13 cellular contexts compared by ENCODE assay signal in genomic region chr11:63944987-63945386, GRCh38. TPM values are rescaled to one million over a fixed set of nuclear protein-coding genes. Genes with fewer than 3 reads are reported as not detected.
DNase-seq lines count a peak whose midpoint lies in the region; ATAC-seq, FAIRE-seq and TF ChIP-seq lines count a peak whose summit lies in the region.
"Had no signal": no experiment of that assay in that cellular context is flagged by ENCODE, and none has a peak within 500 bp of the region (broad histone marks: within the 10 kb centered on the region; RNA-seq: fewer than 3 reads in every experiment).

No MANE protein-coding gene starts in this region.

- FAIRE-seq in astrocyte (lab: Jason Lieb, UNC), result no peak

- H3K79me2 ChIP-seq in astrocyte (ENCODE audit: insufficient read depth, low read length), result peaks cover 48% of the 10 kb centered on the region

- peak overlapping the region in 10 of 11 experiments; percentile 40 to 58 (median 48); a peak in 18 of 22 replicates for H3K4me2 ChIP-seq in BLaER1 treated with 17β-estradiol and CSF1 and Interleukin-3, amounts not matched to agents 10 nM and 100 nM
- H3K4me2 ChIP-seq in astrocyte (ENCODE audit: low read length), result no peak overlapping the region

- TF ChIP-seq POLR2A in sigmoid colon (IDR thresholded peaks at IDR 0.05), result no peak

- 33% methylated on average over 8 of the region's 8 CpGs for WGBS in right cardiac atrium
- WGBS in sigmoid colon, 2 donors, result 47 to 69% methylated on average over 8 of the region's 8 CpGs

- peaks cover 23 to 78% (median 47%) of the 10 kb centered on the region in 11 experiments for H3K36me3 ChIP-seq in BLaER1 treated with 17β-estradiol and CSF1 and Interleukin-3, amounts not matched to agents 10 nM and 100 nM
- H3K36me3 ChIP-seq in astrocyte (ENCODE audit: insufficient read depth, low read length) (peaks cover 2% of the 10 kb centered on the region), sigmoid colon (peaks cover 0 to 27% (median 6%) of the 10 kb centered on the region in 4 donors)

- H3K27ac ChIP-seq in BLaER1 treated with 17β-estradiol and CSF1 and Interleukin-3, amounts not matched to agents 10 nM and 100 nM, result peak overlapping the region in 3 of 11 experiments; percentile 10 to 35 (median 17); a peak in 1 of 22 replicates
- no peak overlapping the region for H3K27ac ChIP-seq in astrocyte (ENCODE audit: low read depth, low read length)
- peak overlapping the region; percentile 59 for H3K27ac ChIP-seq in right cardiac atrium (ENCODE audit: low read length)
- peak overlapping the region; percentile 74 to 81 (median 78) for H3K27ac ChIP-seq in sigmoid colon

- intact Hi-C loops in right cardiac atrium (cut with DNase I), result loop anchor here in 3 of 4 donors (2.0 to 10.0 kb wide), 3 partner anchors 108 to 180 kb away; partner anchors contain the start of gene ZFTA (in 2 of the 3)
- intact Hi-C loops in sigmoid colon (cut with DNase I), result loop anchor here (1.0 to 5.0 kb wide), 3 partner anchors 38 to 272 kb away; no protein-coding TSS in a partner anchor

- no peaks in the 10 kb centered on the region for H3K27me3 ChIP-seq in BLaER1 treated with 17β-estradiol and CSF1 and Interleukin-3, amounts not matched to agents 10 nM and 100 nM
- H3K27me3 ChIP-seq in astrocyte (ENCODE audit: insufficient read depth, low read length), result no peaks in the 10 kb centered on the region
- no peaks in the 10 kb centered on the region for H3K27me3 ChIP-seq in right cardiac atrium (ENCODE audit: control insufficient read depth, insufficient read depth)
- H3K27me3 ChIP-seq in sigmoid colon, result no peaks in the 10 kb centered on the region

- no peak overlapping the region for H2AFZ ChIP-seq in astrocyte (ENCODE audit: low read depth, low read length)

- no peak for TF ChIP-seq EP300 in sigmoid colon (IDR thresholded peaks at IDR 0.05)

- peaks cover 24 to 55% (median 42%) of the 10 kb centered on the region in 11 experiments; a peak in 19 of 22 replicates for H4K20me1 ChIP-seq in BLaER1 treated with 17β-estradiol and CSF1 and Interleukin-3, amounts not matched to agents 10 nM and 100 nM
- H4K20me1 ChIP-seq in astrocyte (ENCODE audit: insufficient read depth, low read length), result peaks cover 36% of the 10 kb centered on the region

- no peaks in the 10 kb centered on the region for H3K27me3 Mint-ChIP-seq in astrocyte (ENCODE audit: low read depth, unreplicated experiment)
- H3K27me3 Mint-ChIP-seq: activated CD4-positive, alpha-beta T cell treated with anti-CD3 and anti-CD28 coated beads, Interleukin-2, amount 10 ng/mL, durations not matched to agents 7 days and 5 days; activated naive CD8-positive, alpha-beta T cell treated with anti-CD3 and anti-CD28 coated beads, Interleukin-2, amount 50 U/mL, for 24 hours had no signal

- no peak for TF ChIP-seq CTCF in astrocyte (IDR thresholded peaks at IDR 0.05; ENCODE audit: insufficient read depth, low read depth, low read length)
- TF ChIP-seq CTCF in sigmoid colon (IDR thresholded peaks at IDR 0.05), result no peak

- peak overlapping the region in 9 of 11 experiments; percentile 10 to 59 (median 36); a peak in 17 of 22 replicates for H3K9ac ChIP-seq in BLaER1 treated with 17β-estradiol and CSF1 and Interleukin-3, amounts not matched to agents 10 nM and 100 nM
- H3K9ac ChIP-seq in astrocyte (ENCODE audit: low read length), result peak overlapping the region; percentile 27

- H3K4me1 ChIP-seq in BLaER1 treated with 17β-estradiol and CSF1 and Interleukin-3, amounts not matched to agents 10 nM and 100 nM, result peaks cover 44 to 58% (median 53%) of the 10 kb centered on the region in 10 experiments
- no peaks in the 10 kb centered on the region for H3K4me1 ChIP-seq in astrocyte (ENCODE audit: insufficient read depth, low read length)
- no peaks in the 10 kb centered on the region for H3K4me1 ChIP-seq in right cardiac atrium (ENCODE audit: control insufficient read depth, insufficient read depth, low read length)
- peaks cover 0 to 26% (median 20%) of the 10 kb centered on the region in 4 donors for H3K4me1 ChIP-seq in sigmoid colon

- no peak overlapping the region for H3K27ac Mint-ChIP-seq in astrocyte (ENCODE audit: unreplicated experiment)
- H3K27ac Mint-ChIP-seq: activated CD4-positive, alpha-beta T cell treated with anti-CD3 and anti-CD28 coated beads, Interleukin-2, amount 10 ng/mL, durations not matched to agents 7 days and 5 days; activated naive CD8-positive, alpha-beta T cell treated with anti-CD3 and anti-CD28 coated beads, Interleukin-2, amount 50 U/mL, for 24 hours; CD8-positive, alpha-beta T cell had no signal

- H3K4me3 ChIP-seq in BLaER1 treated with 17β-estradiol and CSF1 and Interleukin-3, amounts not matched to agents 10 nM and 100 nM, result no peak overlapping the region
- H3K4me3 ChIP-seq in astrocyte (ENCODE audit: insufficient read depth, low read depth, low read length) (no peak overlapping the region), right cardiac atrium (ENCODE audit: low read length) (no peak overlapping the region), sigmoid colon (no peak overlapping the region)

- no peaks in the 10 kb centered on the region for H3K9me3 Mint-ChIP-seq in astrocyte (ENCODE audit: unreplicated experiment)
- H3K9me3 Mint-ChIP-seq: activated CD4-positive, alpha-beta T cell treated with anti-CD3 and anti-CD28 coated beads, Interleukin-2, amount 10 ng/mL, durations not matched to agents 7 days and 5 days; activated naive CD8-positive, alpha-beta T cell treated with anti-CD3 and anti-CD28 coated beads, Interleukin-2, amount 50 U/mL, for 24 hours; CD8-positive, alpha-beta T cell had no signal

- H3K4me1 Mint-ChIP-seq in astrocyte (ENCODE audit: low read depth, unreplicated experiment), result no peaks in the 10 kb centered on the region

- no peak for DNase-seq in astrocyte (ENCODE audit: low read depth)
- peak; percentile 46 to 76 (median 69) for DNase-seq in right cardiac atrium
- peak; percentile 74 for DNase-seq in sigmoid colon
- DNase-seq in NCI-H1694 (lab: John Stamatoyannopoulos, UW), result no peak
- no peak for DNase-seq in activated T-cell treated with anti-CD3 and anti-CD28 coated beads, Interleukin-2, amount 50 U/mL, for 1 hour
- DNase-seq in HCEC 1CT, result no peak
- no peak for DNase-seq in Ammon's horn (ENCODE audit: low spot score)
- DNase-seq: activated CD4-positive, alpha-beta T cell treated with anti-CD3 and anti-CD28 coated beads, Interleukin-2, amount 10 ng/mL, durations not matched to agents 7 days and 5 days; activated naive CD8-positive, alpha-beta T cell treated with anti-CD3 and anti-CD28 coated beads, Interleukin-2, amount 50 U/mL, for 24 hours; CD8-positive, alpha-beta T cell; NCI-H2171 treated with DMSO at 0.1 percent for 48 hours had no signal

- ATAC-seq in right cardiac atrium, result peak; percentile 70
- ATAC-seq: activated naive CD8-positive, alpha-beta T cell treated with anti-CD3 and anti-CD28 coated beads, Interleukin-2, amount 50 U/mL, for 24 hours had no signal

- peaks cover 2% of the 10 kb centered on the region for H3K36me3 Mint-ChIP-seq in astrocyte (ENCODE audit: low read depth, unreplicated experiment)

- no peaks in the 10 kb centered on the region for H3K9me3 ChIP-seq in BLaER1 treated with 17β-estradiol and CSF1 and Interleukin-3, amounts not matched to agents 10 nM and 100 nM (replicated peaks in 1 of 11)
- H3K9me3 ChIP-seq in astrocyte (ENCODE audit: insufficient read depth, low read depth, low read length), result no peaks in the 10 kb centered on the region
- no peaks in the 10 kb centered on the region for H3K9me3 ChIP-seq in right cardiac atrium (ENCODE audit: control insufficient read depth, low read length)
- no peaks in the 10 kb centered on the region for H3K9me3 ChIP-seq in sigmoid colon

- no peak overlapping the region for H3K4me3 Mint-ChIP-seq in astrocyte (ENCODE audit: unreplicated experiment)
- H3K4me3 Mint-ChIP-seq: activated CD4-positive, alpha-beta T cell treated with anti-CD3 and anti-CD28 coated beads, Interleukin-2, amount 10 ng/mL, durations not matched to agents 7 days and 5 days; activated naive CD8-positive, alpha-beta T cell treated with anti-CD3 and anti-CD28 coated beads, Interleukin-2, amount 50 U/mL, for 24 hours; CD8-positive, alpha-beta T cell had no signal

RNA-seq across cellular contexts. Expression of gene NAA40, which starts 6.2 kb away (rescaled TPM):
- total RNA-seq in astrocyte, result 21.2 and 23.2 TPM in 2 replicates
- 10 to 100 TPM; 27.4 to 47.6 (median 29.2) TPM for total RNA-seq in right cardiac atrium
- polyA plus RNA-seq in right cardiac atrium, result 20.1 TPM
- total RNA-seq in sigmoid colon, result 10 to 100 TPM in 1 of 4 donors, 1 to 10 TPM in 3; 5.4 to 18.0 (median 6.8) TPM
- 10 to 100 TPM in 2 of 3 donors, 1 to 10 TPM in 1; 7.2 to 22.9 (median 11.1) TPM for polyA plus RNA-seq in sigmoid colon

RNA-seq across cellular contexts. Expression of gene RCOR2, which starts 28.0 kb away (rescaled TPM):
- total RNA-seq in astrocyte (18.8 and 20.3 TPM in 2 replicates), right cardiac atrium (10 to 100 TPM in 1 of 4 donors, 1 to 10 TPM in 3; 1.6 to 10.1 (median 8.7) TPM), sigmoid colon (under 1 TPM; 0.49 to 0.83 (median 0.70) TPM)
- polyA plus RNA-seq in right cardiac atrium (3.2 TPM), sigmoid colon (1 to 10 TPM in 1 of 3 donors, under 1 TPM in 2; 0.60 to 2.4 (median 0.69) TPM)
- total RNA-seq: CD8-positive, alpha-beta T cell; mononuclear cell had no signal

RNA-seq across cellular contexts. Expression of gene COX8A, which starts 29.4 kb away (rescaled TPM):
- total RNA-seq in astrocyte (274 and 289 TPM in 2 replicates), right cardiac atrium (100 to 1,000 TPM; 726 to 908 (median 798) TPM), sigmoid colon (100 to 1,000 TPM; 419 to 659 (median 577) TPM)
- polyA plus RNA-seq in right cardiac atrium (2,526 TPM), sigmoid colon (1,000 to 10,000 TPM; 1,536 to 1,691 (median 1,674) TPM)

RNA-seq across cellular contexts. Expression of gene OTUB1, which starts 41.3 kb away (rescaled TPM):
- total RNA-seq in astrocyte (77.9 and 78.5 TPM in 2 replicates), right cardiac atrium (10 to 100 TPM; 44.9 to 55.8 (median 51.2) TPM), sigmoid colon (10 to 100 TPM; 44.8 to 61.7 (median 57.8) TPM)
- polyA plus RNA-seq in right cardiac atrium (62.4 TPM), sigmoid colon (10 to 100 TPM; 88.9 to 96.4 (median 91.3) TPM)

Comparison
In these comparisons a context has a peak if more than half of its experiments do, and no peak if none do; other contexts are left out.
1. DNase-seq: peak in right cardiac atrium (3 of 3) and sigmoid colon (single experiment); none in astrocyte (single experiment), NCI-H1694 (single experiment), activated T-cell treated with anti-CD3 and anti-CD28 coated beads, Interleukin-2, amount 50 U/mL, for 1 hour (single experiment), HCEC 1CT (single experiment) and Ammon's horn (single experiment).